8 cellular contexts compared by ENCODE assay signal in the genomic region with DNA sequence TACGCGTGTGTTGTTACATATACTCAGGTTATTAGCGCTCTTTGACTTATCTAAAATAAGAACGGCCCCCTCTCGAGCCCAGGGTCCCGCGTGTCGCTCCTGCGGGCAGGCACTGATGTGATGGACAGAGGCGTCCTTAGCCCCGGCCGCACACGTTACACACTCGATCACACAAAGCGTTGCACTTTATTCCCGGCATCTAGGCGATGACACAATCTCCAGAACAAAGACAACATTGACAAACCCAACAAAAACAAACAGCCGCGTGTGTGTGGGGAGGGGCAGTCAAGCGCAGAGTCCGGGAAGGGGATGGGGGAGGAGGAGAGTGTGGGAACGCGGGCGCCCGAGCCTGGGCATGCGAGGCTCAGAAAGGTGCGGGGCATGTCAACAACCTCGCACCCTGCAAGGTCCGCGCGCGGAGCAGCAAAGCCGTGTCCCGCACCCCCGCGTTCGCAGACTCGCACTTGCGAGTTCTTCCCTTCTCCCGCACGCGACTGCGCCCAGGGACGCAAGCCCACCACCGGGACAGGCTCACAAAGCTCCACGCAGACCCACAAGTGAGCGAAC. TPM values are rescaled to one million over a fixed set of nuclear protein-coding genes. Genes with fewer than 3 reads are reported as not detected.
DNase-seq lines count a peak whose midpoint lies in the region; ATAC-seq and TF ChIP-seq lines count a peak whose summit lies in the region.

No MANE protein-coding gene starts in this region.

- TF ChIP-seq CTCF in hepatocyte (IDR thresholded peaks at IDR 0.05; ENCODE audit: poor library complexity) = no peak

- peak overlapping the region; percentile 45 for H3K4me3 ChIP-seq in hepatocyte

- H3K9me3 ChIP-seq in hepatocyte (ENCODE audit: low read depth) = no peaks in the 10 kb centered on the region

- ATAC-seq in GM19023 (IDR thresholded peaks at IDR 0.05; ENCODE audit: unreplicated experiment) (no peak), HG02623 (IDR thresholded peaks at IDR 0.05; ENCODE audit: unreplicated experiment) (no peak), GM18861 (IDR thresholded peaks at IDR 0.05; ENCODE audit: unreplicated experiment) (no peak)

- intact Hi-C loops in posterior vena cava (cut with DNase I) = loop anchor here in 1 of 2 donors (5.0 kb wide), 1 partner anchor 35 kb away; no protein-coding TSS in a partner anchor

- peaks cover 41% of the 10 kb centered on the region for H3K79me2 ChIP-seq in hepatocyte

- no peaks in the 10 kb centered on the region for H3K9me2 ChIP-seq in hepatocyte (replicated peaks; ENCODE audit: insufficient read depth)

- H2AFZ ChIP-seq in hepatocyte = peak overlapping the region; percentile 55

- 1% methylated on average over 40 of the region's 47 CpGs for WGBS in hepatocyte (ENCODE audit: low lambda C conversion rate, missing lambda C conversion rate)

- DNase-seq in EH (ENCODE audit: low read depth) (peak; percentile 62), NCI-H2196 treated with DMSO at 0.1 percent for 48 hours (lab: John Stamatoyannopoulos, UW; ENCODE audit: unreplicated experiment) (peak; percentile 24), astrocyte of the hippocampus (ENCODE audit: low read depth, low spot score) (peak; percentile 78), hepatocyte (ENCODE audit: low spot score) (peak; percentile 88), posterior vena cava (ENCODE audit: low spot score) (peak; percentile 87)

- H3K4me2 ChIP-seq in hepatocyte = peak overlapping the region; percentile 98

- peaks cover 35% of the 10 kb centered on the region for H3K4me1 ChIP-seq in hepatocyte (ENCODE audit: insufficient read depth)

- H4K20me1 ChIP-seq in hepatocyte (ENCODE audit: insufficient read depth, poor library complexity, severe bottlenecking) = no peaks in the 10 kb centered on the region

- no peaks in the 10 kb centered on the region for H3K36me3 ChIP-seq in hepatocyte (replicated peaks; ENCODE audit: insufficient read depth, low read depth)

- no peaks in the 10 kb centered on the region for H3K27me3 ChIP-seq in hepatocyte

- peak overlapping the region; percentile 97 for H3K27ac ChIP-seq in hepatocyte

RNA-seq across cellular contexts. Expression of gene EFNA1, which starts 0.5 kb away (rescaled TPM):
- total RNA-seq in hepatocyte (78.7 and 94.8 TPM in 2 replicates), posterior vena cava (10 to 100 TPM; 12.6 to 13.2 TPM)
- polyA plus RNA-seq in hepatocyte = 137 and 172 TPM in 2 replicates

RNA-seq across cellular contexts. Expression of gene SLC50A1, which starts 8.5 kb away (rescaled TPM):
- total RNA-seq in hepatocyte (75.3 and 88.6 TPM in 2 replicates), posterior vena cava (10 to 100 TPM; 24.5 TPM)
- 111 and 115 TPM in 2 replicates for polyA plus RNA-seq in hepatocyte

RNA-seq across cellular contexts. Expression of gene DPM3, which starts 13.1 kb away (rescaled TPM):
- total RNA-seq in hepatocyte = 94.2 and 121 TPM in 2 replicates
- 84.1 and 96.3 TPM in 2 replicates for polyA plus RNA-seq in hepatocyte
- total RNA-seq in posterior vena cava = 10 to 100 TPM; 53.1 to 75.2 TPM

RNA-seq across cellular contexts. Expression of gene KRTCAP2, which starts 45.9 kb away (rescaled TPM):
- 191 and 209 TPM in 2 replicates for total RNA-seq in hepatocyte
- polyA plus RNA-seq in hepatocyte = 440 and 454 TPM in 2 replicates
- total RNA-seq in posterior vena cava = 100 to 1,000 TPM; 145 to 146 TPM

RNA-seq across cellular contexts. Expression of gene TRIM46, which starts 46.5 kb away (rescaled TPM):
- total RNA-seq in hepatocyte (1.1 and 1.2 TPM in 2 replicates), posterior vena cava (1 to 10 TPM; 1.3 to 2.1 TPM)
- polyA plus RNA-seq in hepatocyte = 1.9 and 2.1 TPM in 2 replicates

Comparison
In these comparisons a context has a peak if more than half of its experiments do, and no peak if none do; other contexts are left out.
1. DNase-seq: peak in every context shown above with its lines; median percentile 88 in hepatocyte; 87 in posterior vena cava; 78 in astrocyte of the hippocampus; 62 in EH; 24 in NCI-H2196 treated with DMSO at 0.1 percent for 48 hours.